Comparison of ENCODE assay signal across 16 cellular contexts in genomic region chr2:16394072-16394985, GRCh38.
DNase-seq lines count a peak whose midpoint lies in the region; ATAC-seq, FAIRE-seq and TF ChIP-seq lines count a peak whose summit lies in the region.
"Had no signal": no experiment of that assay in that cellular context is flagged by ENCODE, and none has a peak within 500 bp of the region (broad histone marks: within the 10 kb centered on the region; RNA-seq: fewer than 3 reads in every experiment).

No MANE protein-coding gene starts in this region.

- peak; percentile 66 for FAIRE-seq in HepG2 (lab: Jason Lieb, UNC)
- FAIRE-seq: endometrium, keratinocyte had no signal

- peak overlapping the region; percentile 28; the same call in 1 of the 2 replicates for H3K9ac ChIP-seq in HepG2 (ENCODE audit: insufficient read depth, low read depth, low read length)

- H3K27ac ChIP-seq in right atrium auricular region (no peak overlapping the region), HepG2 (ENCODE audit: extremely low read length, insufficient read depth, low read length) (no peak overlapping the region), aorta (ENCODE audit: low read depth in 1 of 2, low read length in 2 of 2) (no peak overlapping the region)

- no peak for TF ChIP-seq EP300 in HepG2 (IDR thresholded peaks at IDR 0.05; ENCODE audit: low read depth in 2 of 2, low read length in 2 of 2)
- TF ChIP-seq EP300 in HepG2 (CRISPR knock-in tag; IDR thresholded peaks at IDR 0.05; ENCODE audit: borderline replicate concordance): no peak

- H3K9me3 Mint-ChIP-seq in activated T-cell treated with anti-CD3 and anti-CD28 coated beads, Interleukin-2, amount 50 U/mL, for 24 hours: no peaks in the 10 kb centered on the region
- H3K9me3 Mint-ChIP-seq in activated naive CD4-positive, alpha-beta T cell treated with anti-CD3 and anti-CD28 coated beads for 36 hours: no peaks in the 10 kb centered on the region
- H3K9me3 Mint-ChIP-seq: activated naive CD8-positive, alpha-beta T cell treated with anti-CD3 and anti-CD28 coated beads, Interleukin-2, amount 10 ng/mL, durations not matched to agents 7 days and 5 days; central memory CD8-positive, alpha-beta T cell had no signal

- H3K9me3 ChIP-seq in right atrium auricular region: no peaks in the 10 kb centered on the region
- H3K9me3 ChIP-seq in HepG2 (ENCODE audit: low read length): no peaks in the 10 kb centered on the region
- H3K9me3 ChIP-seq in aorta (ENCODE audit: control insufficient read depth, low read length): no peaks in the 10 kb centered on the region

- ATAC-seq in left ventricle myocardium superior (no peak), HepG2 (peak; percentile 85), aorta (ENCODE audit: low FRiP score) (peak; percentile 21)

- no peaks in the 10 kb centered on the region for H3K36me3 ChIP-seq in right atrium auricular region
- no peaks in the 10 kb centered on the region for H3K36me3 ChIP-seq in HepG2 (replicated peaks in 1 of 2; ENCODE audit: control insufficient read depth in 1 of 2, insufficient read depth in 2 of 2, low read length in 2 of 2)
- no peaks in the 10 kb centered on the region for H3K36me3 ChIP-seq in aorta (ENCODE audit: control insufficient read depth in 1 of 2, insufficient read depth in 2 of 2, low read length in 1 of 2)

- no peak for TF ChIP-seq POLR2A in HepG2 (IDR thresholded peaks at IDR 0.05; ENCODE audit: insufficient read depth in 1 of 2, low read depth in 2 of 2, low read length in 2 of 2)

- no peaks in the 10 kb centered on the region for H3K36me3 Mint-ChIP-seq in activated T-cell treated with anti-CD3 and anti-CD28 coated beads, Interleukin-2, amount 50 U/mL, for 24 hours (ENCODE audit: low read depth)
- H3K36me3 Mint-ChIP-seq in activated naive CD4-positive, alpha-beta T cell treated with anti-CD3 and anti-CD28 coated beads for 36 hours (ENCODE audit: low read depth): no peaks in the 10 kb centered on the region
- H3K36me3 Mint-ChIP-seq: activated naive CD8-positive, alpha-beta T cell treated with anti-CD3 and anti-CD28 coated beads, Interleukin-2, amount 10 ng/mL, durations not matched to agents 7 days and 5 days had no signal

- no peaks in the 10 kb centered on the region for H4K20me1 ChIP-seq in HepG2 (ENCODE audit: insufficient read depth, low read length)

- H3K4me1 Mint-ChIP-seq in activated T-cell treated with anti-CD3 and anti-CD28 coated beads, Interleukin-2, amount 50 U/mL, for 24 hours (ENCODE audit: low read depth): no peaks in the 10 kb centered on the region
- no peaks in the 10 kb centered on the region for H3K4me1 Mint-ChIP-seq in activated naive CD4-positive, alpha-beta T cell treated with anti-CD3 and anti-CD28 coated beads for 36 hours (ENCODE audit: low read depth)
- H3K4me1 Mint-ChIP-seq: activated naive CD8-positive, alpha-beta T cell treated with anti-CD3 and anti-CD28 coated beads, Interleukin-2, amount 10 ng/mL, durations not matched to agents 7 days and 5 days; B cell; central memory CD8-positive, alpha-beta T cell had no signal

- H3K4me1 ChIP-seq in right atrium auricular region: no peaks in the 10 kb centered on the region
- peaks cover 30% of the 10 kb centered on the region for H3K4me1 ChIP-seq in HepG2 (ENCODE audit: insufficient read depth, low read length)
- no peaks in the 10 kb centered on the region for H3K4me1 ChIP-seq in aorta (ENCODE audit: control insufficient read depth in 1 of 2, insufficient read depth in 2 of 2, low read length in 2 of 2)

- H3K4me2 ChIP-seq in HepG2 (ENCODE audit: low read depth, low read length): peak overlapping the region; percentile 72

- no peak overlapping the region for H3K27ac Mint-ChIP-seq in activated T-cell treated with anti-CD3 and anti-CD28 coated beads, Interleukin-2, amount 50 U/mL, for 24 hours
- H3K27ac Mint-ChIP-seq in activated naive CD4-positive, alpha-beta T cell treated with anti-CD3 and anti-CD28 coated beads for 36 hours: no peak overlapping the region
- H3K27ac Mint-ChIP-seq: activated naive CD8-positive, alpha-beta T cell treated with anti-CD3 and anti-CD28 coated beads, Interleukin-2, amount 10 ng/mL, durations not matched to agents 7 days and 5 days; B cell had no signal

- H3K79me2 ChIP-seq in HepG2 (ENCODE audit: insufficient read depth, low read length): no peaks in the 10 kb centered on the region

- H3K4me3 Mint-ChIP-seq in activated T-cell treated with anti-CD3 and anti-CD28 coated beads, Interleukin-2, amount 50 U/mL, for 24 hours: no peak overlapping the region
- H3K4me3 Mint-ChIP-seq in activated naive CD4-positive, alpha-beta T cell treated with anti-CD3 and anti-CD28 coated beads for 36 hours: no peak overlapping the region
- H3K4me3 Mint-ChIP-seq: activated naive CD8-positive, alpha-beta T cell treated with anti-CD3 and anti-CD28 coated beads, Interleukin-2, amount 10 ng/mL, durations not matched to agents 7 days and 5 days; B cell; central memory CD8-positive, alpha-beta T cell had no signal

- TF ChIP-seq CTCF in right atrium auricular region (IDR thresholded peaks at IDR 0.05) (no peak), HepG2 (CRISPR knock-in tag; IDR thresholded peaks at IDR 0.05) (no peak)

- TF ChIP-seq RAD21 in HepG2 (CRISPR knock-in tag; IDR thresholded peaks at IDR 0.05): no peak

- H3K27me3 ChIP-seq in right atrium auricular region (no peaks in the 10 kb centered on the region), HepG2 (ENCODE audit: control insufficient read depth in 1 of 2, insufficient read depth in 2 of 2, low read length in 2 of 2) (no peaks in the 10 kb centered on the region), aorta (ENCODE audit: control insufficient read depth in 1 of 2, insufficient read depth in 2 of 2, low read length in 1 of 2) (no peaks in the 10 kb centered on the region)

- no peak overlapping the region for H3K4me3 ChIP-seq in right atrium auricular region
- H3K4me3 ChIP-seq in HepG2 (replicated peaks in 1 of 3; ENCODE audit: insufficient read depth in 1 of 3, low read depth in 2 of 3, low read length in 3 of 3): peak overlapping the region in 1 of 3 experiments; percentile 50; a peak in 2 of 6 replicates
- no peak overlapping the region for H3K4me3 ChIP-seq in aorta (ENCODE audit: low read length in 2 of 2)

- DNase-seq in left ventricle myocardium superior: peak; percentile 26
- no peak for DNase-seq in right atrium auricular region (ENCODE audit: low spot score)
- DNase-seq in RPMI8226: peak; percentile 57
- peak; percentile 39 for DNase-seq in HepG2 (ENCODE audit: low spot score)
- no peak for DNase-seq in aorta
- DNase-seq in activated T-cell treated with anti-CD3 and anti-CD28 coated beads, Interleukin-2, amount 50 U/mL, for 24 hours: no peak
- no peak for DNase-seq in activated naive CD4-positive, alpha-beta T cell treated with anti-CD3 and anti-CD28 coated beads for 36 hours
- no peak for DNase-seq in NCI-H1436 (lab: John Stamatoyannopoulos, UW)
- DNase-seq: activated CD8-positive, alpha-beta memory T cell treated with anti-CD3 and anti-CD28 coated beads, Interleukin-2, amount 50 U/mL, for 4 hours; activated naive CD8-positive, alpha-beta T cell treated with anti-CD3 and anti-CD28 coated beads, Interleukin-2, amount 10 ng/mL, durations not matched to agents 7 days and 5 days; MV-4-11; stimulated activated CD4-positive, alpha-beta T cell treated with anti-CD3 and anti-CD28 coated beads, Interleukin-4, amount 100 ng/mL, for 1 hour had no signal

- H2AFZ ChIP-seq in HepG2 (ENCODE audit: low read length): no peak overlapping the region

- intact Hi-C loops in left ventricle myocardium superior (cut with micrococcal nuclease) (no loop called here), HepG2 (cut with micrococcal nuclease; ENCODE audit: unreplicated experiment) (no loop called here), aorta (cut with DNase I) (no loop called here)
- intact Hi-C loops in activated naive CD4-positive, alpha-beta T cell treated with anti-CD3 and anti-CD28 coated beads for 36 hours (cut with micrococcal nuclease): no loop called here

- no TSS peak for BruUV-seq in HepG2 (replicated peaks; lab: Mats Ljungman, UMichigan)

- POLR2A ChIA-PET in HepG2 (lab: Yijun Ruan, JAX): no interaction called here

- in situ Hi-C loops in HepG2 (cut with HindIII; ENCODE audit: extremely low pct_ligation_motif_present, low pct_unique_long_range_greater_than_20kb): no loop called here

- CTCF ChIA-PET in HepG2 (lab: Yijun Ruan, JAX; ENCODE audit: low intra/inter-chr PET ratio, low total read pairs): no interaction called here
- CTCF ChIA-PET in activated naive CD4-positive, alpha-beta T cell treated with anti-CD3 and anti-CD28 coated beads for 36 hours (lab: Charles Lee): no interaction called here

- 24% methylated on average over 12 of the region's 15 CpGs for WGBS in HepG2 (ENCODE audit: low lambda C conversion rate)
- WGBS in aorta, 2 donors: 39 to 44% methylated on average over 14 to 15 of the region's 15 CpGs

- no peaks in the 10 kb centered on the region for H3K27me3 Mint-ChIP-seq in activated T-cell treated with anti-CD3 and anti-CD28 coated beads, Interleukin-2, amount 50 U/mL, for 24 hours
- H3K27me3 Mint-ChIP-seq in activated naive CD4-positive, alpha-beta T cell treated with anti-CD3 and anti-CD28 coated beads for 36 hours (ENCODE audit: low read depth): peaks cover 2% of the 10 kb centered on the region
- H3K27me3 Mint-ChIP-seq: activated naive CD8-positive, alpha-beta T cell treated with anti-CD3 and anti-CD28 coated beads, Interleukin-2, amount 10 ng/mL, durations not matched to agents 7 days and 5 days; B cell; central memory CD8-positive, alpha-beta T cell had no signal

TF ChIP-seq in HepG2, 621 proteins besides CTCF, POLR2A, EP300 and RAD21 (continues in another document):
- TF ChIP-seq ZSCAN21 (CRISPR knock-in tag; IDR thresholded peaks at IDR 0.05; ENCODE audit: borderline replicate concordance) (peak; percentile 67; the same call in 1 of the 2 replicates), CEBPB (IDR thresholded peaks at IDR 0.05; ENCODE audit: borderline replicate concordance, low read depth, low read length) (no peak), ZNF354B (CRISPR knock-in tag; IDR thresholded peaks at IDR 0.05) (no peak), DMAP1 (CRISPR knock-in tag; IDR thresholded peaks at IDR 0.05) (no peak), GATAD2A (CRISPR knock-in tag; IDR thresholded peaks at IDR 0.05) (no peak), LBX2 (CRISPR knock-in tag; IDR thresholded peaks at IDR 0.05; ENCODE audit: borderline replicate concordance) (no peak), RBM22 (optimal IDR thresholded peaks at IDR 0.05; ENCODE audit: low read length) (no peak), ADNP (CRISPR knock-in tag; IDR thresholded peaks at IDR 0.05) (no peak), ZBTB20 (CRISPR knock-in tag; IDR thresholded peaks at IDR 0.05; ENCODE audit: borderline replicate concordance, low read depth) (no peak), AHR (CRISPR knock-in tag; IDR thresholded peaks at IDR 0.05) (no peak), SP5 (CRISPR knock-in tag; IDR thresholded peaks at IDR 0.05; ENCODE audit: borderline replicate concordance, low read depth) (no peak)

Comparison
In these comparisons a context has a peak if more than half of its experiments do, and no peak if none do; other contexts are left out.
1. DNase-seq: peak in left ventricle myocardium superior (single experiment), RPMI8226 (single experiment) and HepG2 (single experiment); none in right atrium auricular region (single experiment), aorta (0 of 2), activated T-cell treated with anti-CD3 and anti-CD28 coated beads, Interleukin-2, amount 50 U/mL, for 24 hours (single experiment), activated naive CD4-positive, alpha-beta T cell treated with anti-CD3 and anti-CD28 coated beads for 36 hours (single experiment) and NCI-H1436 (single experiment).